Comparison of ENCODE assay signal across 21 cellular contexts in the genomic region with DNA sequence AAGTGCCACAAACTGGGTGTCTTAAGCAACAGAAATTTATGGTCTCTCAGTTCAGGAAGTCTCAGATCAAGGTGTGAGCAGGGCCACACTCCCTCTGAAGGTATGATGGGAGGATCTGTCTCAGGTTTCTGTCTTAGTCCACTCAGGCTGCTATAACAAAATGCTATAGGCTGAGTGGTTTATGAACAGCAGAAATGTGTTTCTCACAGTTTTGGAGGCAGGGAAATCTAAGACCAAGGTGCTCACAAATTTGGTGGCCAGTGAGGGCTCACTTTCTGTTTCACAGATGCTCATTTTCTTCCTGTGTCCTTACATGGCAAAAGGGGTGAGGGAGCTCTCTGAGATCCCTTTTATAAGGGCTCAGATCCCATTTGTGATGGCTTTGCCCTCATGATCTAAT.
DNase-seq lines count a peak whose midpoint lies in the region; ATAC-seq, FAIRE-seq and TF ChIP-seq lines count a peak whose summit lies in the region.
"Had no signal": no experiment of that assay in that cellular context is flagged by ENCODE, and none has a peak within 500 bp of the region (broad histone marks: within the 10 kb centered on the region; RNA-seq: fewer than 3 reads in every experiment).

No MANE protein-coding gene starts in this region.

- no peak overlapping the region for H4K91ac ChIP-seq in IMR-90 (ENCODE audit: insufficient read depth, low read depth, low read length)

- CTCF ChIA-PET in IMR-90 (lab: Yijun Ruan, JAX): interaction anchor here (0.7 kb wide), 1 partner anchor 9 kb away, joined by 4 read pairs; no protein-coding TSS in a partner anchor

- ATAC-seq in GM19351 (IDR thresholded peaks at IDR 0.05; ENCODE audit: unreplicated experiment) (peak; percentile 50), HG02642 (IDR thresholded peaks at IDR 0.05; ENCODE audit: poor library complexity, unreplicated experiment) (peak; percentile 36), IMR-90 (ENCODE audit: low read depth) (no peak), Right ventricle myocardium inferior (no peak)

- no peak for TF ChIP-seq RAD21 in IMR-90 (IDR thresholded peaks at IDR 0.05; ENCODE audit: low read length)

- H3K4me2 ChIP-seq in IMR-90 (ENCODE audit: low read depth, low read length): no peak overlapping the region
- H3K4me2 ChIP-seq: KMS-11 had no signal

- H4K8ac ChIP-seq in IMR-90 (ENCODE audit: low read depth in 2 of 2, low read length in 2 of 2): peak overlapping the region in 1 of 2 experiments; percentile 44; a peak in 1 of 4 replicates

- no peak overlapping the region for H2BK120ac ChIP-seq in IMR-90 (ENCODE audit: low read depth, low read length)

- no peak overlapping the region for H3K4me3 ChIP-seq in IMR-90 (ENCODE audit: insufficient read depth, low read depth, low read length)
- H3K4me3 ChIP-seq: cardiac muscle cell, GM23248, suprapubic skin had no signal

- H3K4ac ChIP-seq in IMR-90 (ENCODE audit: low read depth, low read length): no peak overlapping the region; the same call in 1 of the 2 replicates

- TF ChIP-seq POLR2A in GM12891 (IDR thresholded peaks at IDR 0.05; ENCODE audit: low read depth, low read length): no peak
- TF ChIP-seq POLR2A in IMR-90 (IDR thresholded peaks at IDR 0.05; ENCODE audit: low read depth, low read length): no peak

- H3K9ac ChIP-seq in IMR-90 (ENCODE audit: low read depth, low read length): no peak overlapping the region
- H3K9ac ChIP-seq: GM23248, KMS-11 had no signal

- H3K14ac ChIP-seq in IMR-90 (replicated peaks; ENCODE audit: low read depth, low read length): no peak overlapping the region

- in situ Hi-C loops in IMR-90 (cut with MboI; ENCODE audit: low sequenced_read_pairs): no loop called here

- DNase-seq in GM12891 (ENCODE audit: insufficient read length, low spot score): no peak
- DNase-seq in IMR-90: no peak
- no peak for DNase-seq in retina
- DNase-seq in KG1 (lab: John Stamatoyannopoulos, UW): no peak
- DNase-seq in NCI-H1048 (lab: John Stamatoyannopoulos, UW): no peak
- DNase-seq in Right ventricle myocardium inferior (ENCODE audit: missing footprints): no peak
- DNase-seq: activated CD4-positive, alpha-beta T cell treated with anti-CD3 and anti-CD28 coated beads for 4 hours; dermis blood vessel endothelial cell; foreskin fibroblast; GM23248; hippocampal formation; NCI-H524; Right ventricle myocardium superior; stimulated activated CD8-positive, alpha-beta memory T cell treated with anti-CD3 and anti-CD28 coated beads, Interleukin-4, amount 100 ng/mL, for 48 hours; SW 1271 had no signal

- no peak overlapping the region for H2AFZ ChIP-seq in IMR-90 (replicated peaks; ENCODE audit: low read length, poor library complexity)

- no peaks in the 10 kb centered on the region for H3K27me3 ChIP-seq in IMR-90 (ENCODE audit: control insufficient read depth, insufficient read depth, low read length)
- H3K27me3 ChIP-seq: cardiac muscle cell, suprapubic skin had no signal

- no peaks in the 10 kb centered on the region for H4K20me1 ChIP-seq in IMR-90 (ENCODE audit: insufficient read depth, low read length)

- no peak overlapping the region for H2BK5ac ChIP-seq in IMR-90 (ENCODE audit: low read depth, low read length, poor library complexity, severe bottlenecking)

- no peak overlapping the region for H3K18ac ChIP-seq in IMR-90 (ENCODE audit: low read depth, low read length)

- dilution Hi-C loops in IMR-90 (cut with HindIII; ENCODE audit: low sequenced_read_pairs, unreplicated experiment): no loop called here

- no peak overlapping the region for H3K27ac ChIP-seq in IMR-90 (ENCODE audit: insufficient read depth, low read length)
- H3K27ac ChIP-seq: cardiac muscle cell, KMS-11, suprapubic skin had no signal

- no peak overlapping the region for H3K56ac ChIP-seq in IMR-90 (ENCODE audit: extremely low read depth, insufficient read depth, low read length)

- H3K79me1 ChIP-seq in IMR-90 (ENCODE audit: low read depth in 1 of 2, low read length in 2 of 2): no peaks in the 10 kb centered on the region

- no peaks in the 10 kb centered on the region for H3K36me3 ChIP-seq in IMR-90 (ENCODE audit: control insufficient read depth, insufficient read depth, low read length)
- H3K36me3 ChIP-seq: cardiac muscle cell, suprapubic skin had no signal

- no peaks in the 10 kb centered on the region for H3K9me1 ChIP-seq in IMR-90 (ENCODE audit: insufficient read depth, low read length)

- H4K5ac ChIP-seq in IMR-90 (ENCODE audit: low read depth, low read length): no peak overlapping the region

- intact Hi-C loops in IMR-90 (cut with micrococcal nuclease) (no loop called here), Right ventricle myocardium inferior (cut with DNase I) (no loop called here)

- H3K4me1 ChIP-seq in IMR-90 (ENCODE audit: control insufficient read depth, insufficient read depth, low read length): no peaks in the 10 kb centered on the region
- H3K4me1 ChIP-seq: suprapubic skin had no signal

- POLR2A ChIA-PET in IMR-90 (lab: Charles Lee; ENCODE audit: unreplicated experiment): no interaction called here

- H3K9me3 ChIP-seq in IMR-90 (ENCODE audit: control insufficient read depth, insufficient read depth, low read length): no peaks in the 10 kb centered on the region
- H3K9me3 ChIP-seq: suprapubic skin had no signal

- no peak overlapping the region for H3K23ac ChIP-seq in IMR-90 (ENCODE audit: low read depth, low read length)

- peak overlapping the region; percentile 65; the same call in 1 of the 3 replicates for H2BK15ac ChIP-seq in IMR-90 (ENCODE audit: low read depth, low read length)

- H2AK9ac ChIP-seq in IMR-90 (replicated peaks; ENCODE audit: low read depth, low read length, poor library complexity): no peak overlapping the region

- 0 out of 2 replicates have a peak overlapping the region, but pooled peaks have one; percentile 1 for H2AK5ac ChIP-seq in IMR-90 (ENCODE audit: low read depth, low read length)

- no TSS peak for BruUV-seq in IMR-90 (replicated peaks; lab: Mats Ljungman, UMichigan)

- FAIRE-seq in GM12891 (lab: Jason Lieb, UNC): peak; percentile 85
- FAIRE-seq: islet of Langerhans had no signal

- TF ChIP-seq CTCF in IMR-90 (conservative IDR thresholded peaks at IDR 0.05; ENCODE audit: low read depth, low read length): no peak

- 0 out of 2 replicates have a peak overlapping the region, but pooled peaks have one; percentile 58 for H2BK20ac ChIP-seq in IMR-90 (ENCODE audit: low read depth, low read length)

TF ChIP-seq in GM12891, 5 proteins besides CTCF, POLR2A, EP300 and RAD21:
- TF ChIP-seq POLR2AphosphoS5 (IDR thresholded peaks at IDR 0.05; ENCODE audit: low read depth, low read length) (no peak), POU2F2 (IDR thresholded peaks at IDR 0.05; ENCODE audit: low read depth, low read length) (no peak), SPI1 (IDR thresholded peaks at IDR 0.05; ENCODE audit: low read depth, low read length) (no peak), PAX5 (IDR thresholded peaks at IDR 0.05; ENCODE audit: insufficient read depth, low read length, severe bottlenecking) (no peak), TAF1 (IDR thresholded peaks at IDR 0.05; ENCODE audit: low read depth, low read length) (no peak)
TF ChIP-seq in GM12891: peak in this region for 0.

TF ChIP-seq in IMR-90, 13 proteins besides CTCF, POLR2A, EP300 and RAD21:
- TF ChIP-seq BHLHE40 (IDR thresholded peaks at IDR 0.05; ENCODE audit: low read depth, low read length): no peak
- TF ChIP-seq RCOR1 (IDR thresholded peaks at IDR 0.05; ENCODE audit: insufficient replicate concordance, low read length): no peak
- no peak for TF ChIP-seq CHD1 (IDR thresholded peaks at IDR 0.05; ENCODE audit: low read depth, low read length)
- TF ChIP-seq MAFK (IDR thresholded peaks at IDR 0.05; ENCODE audit: low read depth, low read length): no peak
- TF ChIP-seq FOS (IDR thresholded peaks at IDR 0.05; ENCODE audit: low read depth, low read length): no peak
- no peak for TF ChIP-seq NFE2L2 (IDR thresholded peaks at IDR 0.05; ENCODE audit: low read depth, low read length)
- no peak for TF ChIP-seq CEBPB (IDR thresholded peaks at IDR 0.05; ENCODE audit: low read depth, low read length)
- TF ChIP-seq, protein P1, sequence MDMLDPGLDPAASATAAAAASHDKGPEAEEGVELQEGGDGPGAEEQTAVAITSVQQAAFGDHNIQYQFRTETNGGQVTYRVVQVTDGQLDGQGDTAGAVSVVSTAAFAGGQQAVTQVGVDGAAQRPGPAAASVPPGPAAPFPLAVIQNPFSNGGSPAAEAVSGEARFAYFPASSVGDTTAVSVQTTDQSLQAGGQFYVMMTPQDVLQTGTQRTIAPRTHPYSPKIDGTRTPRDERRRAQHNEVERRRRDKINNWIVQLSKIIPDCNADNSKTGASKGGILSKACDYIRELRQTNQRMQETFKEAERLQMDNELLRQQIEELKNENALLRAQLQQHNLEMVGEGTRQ (IDR thresholded peaks at IDR 0.05; ENCODE audit: low read depth, low read length): no peak
- no peak for TF ChIP-seq RFX5 (IDR thresholded peaks at IDR 0.05; ENCODE audit: low read depth, low read length)
- no peak for TF ChIP-seq SMC3 (IDR thresholded peaks at IDR 0.05; ENCODE audit: low read depth, low read length)
- no peak for TF ChIP-seq MXI1 (IDR thresholded peaks at IDR 0.05; ENCODE audit: borderline replicate concordance, low read depth, low read length)
- TF ChIP-seq MAZ (IDR thresholded peaks at IDR 0.05; ENCODE audit: borderline replicate concordance, low read depth, low read length): no peak
- TF ChIP-seq, protein P2, sequence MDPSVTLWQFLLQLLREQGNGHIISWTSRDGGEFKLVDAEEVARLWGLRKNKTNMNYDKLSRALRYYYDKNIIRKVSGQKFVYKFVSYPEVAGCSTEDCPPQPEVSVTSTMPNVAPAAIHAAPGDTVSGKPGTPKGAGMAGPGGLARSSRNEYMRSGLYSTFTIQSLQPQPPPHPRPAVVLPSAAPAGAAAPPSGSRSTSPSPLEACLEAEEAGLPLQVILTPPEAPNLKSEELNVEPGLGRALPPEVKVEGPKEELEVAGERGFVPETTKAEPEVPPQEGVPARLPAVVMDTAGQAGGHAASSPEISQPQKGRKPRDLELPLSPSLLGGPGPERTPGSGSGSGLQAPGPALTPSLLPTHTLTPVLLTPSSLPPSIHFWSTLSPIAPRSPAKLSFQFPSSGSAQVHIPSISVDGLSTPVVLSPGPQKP (IDR thresholded peaks at IDR 0.05; ENCODE audit: borderline replicate concordance, low read depth, low read length): no peak

Comparison
In these comparisons a context has a peak if more than half of its experiments do, and no peak if none do; other contexts are left out.
1. ATAC-seq: peak in GM19351 (single experiment) and HG02642 (single experiment); none in IMR-90 (single experiment) and Right ventricle myocardium inferior (single experiment).